10 cellular contexts compared by ENCODE assay signal in genomic region chr3:62529230-62529629, GRCh38.
DNase-seq lines count a peak whose midpoint lies in the region; ATAC-seq and TF ChIP-seq lines count a peak whose summit lies in the region.
"Had no signal": no experiment of that assay in that cellular context is flagged by ENCODE, and none has a peak within 500 bp of the region (broad histone marks: within the 10 kb centered on the region; RNA-seq: fewer than 3 reads in every experiment).

No MANE protein-coding gene starts in this region.

- no peak overlapping the region for H3K4me3 Mint-ChIP-seq in activated CD4-positive, alpha-beta memory T cell treated with anti-CD3 and anti-CD28 coated beads for 36 hours
- H3K4me3 Mint-ChIP-seq in type B pancreatic cell = no peak overlapping the region
- H3K4me3 Mint-ChIP-seq: brain; T-helper 1 cell treated with Interleukin-12 subunit alpha and Interleukin-12 subunit beta and Interleukin-4 antibody, amounts not matched to agents 30 μg/mL and 1 μg/mL, for 36 hours had no signal

- POLR2A ChIA-PET in activated CD4-positive, alpha-beta memory T cell treated with anti-CD3 and anti-CD28 coated beads for 36 hours (lab: Charles Lee) = no interaction called here

- ATAC-seq in heart left ventricle (peak in 2 of 4 donors; percentile 50 to 51), left cardiac atrium (no peak), HG02759 (IDR thresholded peaks at IDR 0.05; ENCODE audit: unreplicated experiment) (no peak), GM19324 (IDR thresholded peaks at IDR 0.05; ENCODE audit: low FRiP score, unreplicated experiment) (no peak)

- CTCF ChIA-PET in activated CD4-positive, alpha-beta memory T cell treated with anti-CD3 and anti-CD28 coated beads for 36 hours (lab: Charles Lee) = no interaction called here

- peaks cover 0 to 4% (median 0%) of the 10 kb centered on the region in 9 donors for H3K36me3 ChIP-seq in heart left ventricle

- no peak for TF ChIP-seq POLR2A in heart left ventricle (IDR thresholded peaks at IDR 0.05)

- 23 to 27% (median 25%) methylated on average over 4 of the region's 4 CpGs for WGBS in heart left ventricle, 4 donors

- no peaks in the 10 kb centered on the region for H3K27me3 Mint-ChIP-seq in activated CD4-positive, alpha-beta memory T cell treated with anti-CD3 and anti-CD28 coated beads for 36 hours
- H3K27me3 Mint-ChIP-seq in type B pancreatic cell = peaks cover 30% of the 10 kb centered on the region

- peaks cover 0 to 5% (median 0%) of the 10 kb centered on the region in 12 donors for H3K4me1 ChIP-seq in heart left ventricle

- H3K4me3 ChIP-seq in heart left ventricle = no peak overlapping the region

- H3K36me3 Mint-ChIP-seq in activated CD4-positive, alpha-beta memory T cell treated with anti-CD3 and anti-CD28 coated beads for 36 hours = no peaks in the 10 kb centered on the region
- H3K36me3 Mint-ChIP-seq in type B pancreatic cell = no peaks in the 10 kb centered on the region

- no peaks in the 10 kb centered on the region for H3K9me3 ChIP-seq in heart left ventricle

- no peaks in the 10 kb centered on the region for H3K9me3 Mint-ChIP-seq in activated CD4-positive, alpha-beta memory T cell treated with anti-CD3 and anti-CD28 coated beads for 36 hours
- H3K9me3 Mint-ChIP-seq in type B pancreatic cell = no peaks in the 10 kb centered on the region
- H3K9me3 Mint-ChIP-seq: T-helper 1 cell treated with Interleukin-12 subunit alpha and Interleukin-12 subunit beta and Interleukin-4 antibody, amounts not matched to agents 30 μg/mL and 1 μg/mL, for 36 hours had no signal

- H3K27ac ChIP-seq in heart left ventricle = no peak overlapping the region

- TF ChIP-seq CTCF in heart left ventricle (IDR thresholded peaks at IDR 0.05) = no peak
- no peak for TF ChIP-seq CTCF in type B pancreatic cell (conservative IDR thresholded peaks at IDR 0.05)

- no peaks in the 10 kb centered on the region for H3K4me1 Mint-ChIP-seq in activated CD4-positive, alpha-beta memory T cell treated with anti-CD3 and anti-CD28 coated beads for 36 hours (ENCODE audit: low read depth)
- no peaks in the 10 kb centered on the region for H3K4me1 Mint-ChIP-seq in type B pancreatic cell (ENCODE audit: unreplicated experiment)
- H3K4me1 Mint-ChIP-seq: brain had no signal

- DNase-seq in heart left ventricle (peak in 4 of 5 donors; percentile 23 to 63 (median 38)), cardiac septum (ENCODE audit: low spot score) (no peak), left cardiac atrium (peak; percentile 55), type B pancreatic cell (ENCODE audit: extremely low spot score, unreplicated experiment) (peak; percentile 71), NCI-H1436 (lab: John Stamatoyannopoulos, UW) (no peak)
- DNase-seq in activated CD4-positive, alpha-beta memory T cell treated with anti-CD3 and anti-CD28 coated beads for 36 hours = peak; percentile 12

- H3K27me3 ChIP-seq in heart left ventricle = no peaks in the 10 kb centered on the region

- H3K27ac Mint-ChIP-seq in activated CD4-positive, alpha-beta memory T cell treated with anti-CD3 and anti-CD28 coated beads for 36 hours = no peak overlapping the region
- H3K27ac Mint-ChIP-seq in type B pancreatic cell = no peak overlapping the region
- H3K27ac Mint-ChIP-seq: brain; T-helper 1 cell treated with Interleukin-12 subunit alpha and Interleukin-12 subunit beta and Interleukin-4 antibody, amounts not matched to agents 30 μg/mL and 1 μg/mL, for 36 hours had no signal

- intact Hi-C loops in heart left ventricle (cut with DNase I) = no loop called here
- intact Hi-C loops in cardiac septum (cut with DNase I) = no loop called here
- intact Hi-C loops in activated CD4-positive, alpha-beta memory T cell treated with anti-CD3 and anti-CD28 coated beads for 36 hours (cut with micrococcal nuclease) = no loop called here
- intact Hi-C loops in left cardiac atrium (cut with DNase I) = no loop called here

Comparison
In these comparisons a context has a peak if more than half of its experiments do, and no peak if none do; other contexts are left out.
1. DNase-seq: peak in heart left ventricle (4 of 5), activated CD4-positive, alpha-beta memory T cell treated with anti-CD3 and anti-CD28 coated beads for 36 hours (single experiment), left cardiac atrium (single experiment) and type B pancreatic cell (single experiment); none in cardiac septum (single experiment) and NCI-H1436 (single experiment).